ENCODE assay signal across 9 cellular contexts in genomic region chr9:137044502-137045177, GRCh38. TPM values are rescaled to one million over a fixed set of nuclear protein-coding genes. Genes with fewer than 3 reads are reported as not detected.
DNase-seq lines count a peak whose midpoint lies in the region; ATAC-seq, FAIRE-seq and TF ChIP-seq lines count a peak whose summit lies in the region.
"Had no signal": no experiment of that assay in that cellular context is flagged by ENCODE, and none has a peak within 500 bp of the region (broad histone marks: within the 10 kb centered on the region; RNA-seq: fewer than 3 reads in every experiment).

No MANE protein-coding gene starts in this region.

- FAIRE-seq in RCC 7860 (lab: Jason Lieb, UNC): no peak

- ATAC-seq in HG03039 (IDR thresholded peaks at IDR 0.05; ENCODE audit: unreplicated experiment) (no peak), HG03457 (IDR thresholded peaks at IDR 0.05; ENCODE audit: unreplicated experiment) (no peak)

- DNase-seq in NCI-H1417 (lab: John Stamatoyannopoulos, UW) (peak in 2 of 3 experiments; percentile 68 to 79), NCI-H1417 treated with DMSO at 0.1 percent for 48 hours (lab: John Stamatoyannopoulos, UW) (no peak), RCC 7860 (ENCODE audit: low spot score) (peak; percentile 49), fibroblast of villous mesenchyme (ENCODE audit: low read depth) (no peak), retinal pigment epithelial cell (ENCODE audit: low read depth) (no peak), KG1 (lab: John Stamatoyannopoulos, UW) (no peak)

- H3K4me3 ChIP-seq in fibroblast of villous mesenchyme (ENCODE audit: low read depth, low read length): peak overlapping the region; percentile 54
- H3K4me3 ChIP-seq in retinal pigment epithelial cell (ENCODE audit: low read length): peak overlapping the region; percentile 47

- TF ChIP-seq CTCF in fibroblast of villous mesenchyme (IDR thresholded peaks at IDR 0.05; ENCODE audit: insufficient read depth, low read depth, low read length) (no peak), retinal pigment epithelial cell (conservative IDR thresholded peaks at IDR 0.05; ENCODE audit: low read depth, low read length) (no peak)

RNA-seq across cellular contexts. Expression of gene NPDC1, which starts 1.3 kb away (rescaled TPM):
- 6.4 and 13.0 TPM in 2 replicates for total RNA-seq in fibroblast of villous mesenchyme

RNA-seq across cellular contexts. Expression of gene ENTPD2, which starts 9.2 kb away (rescaled TPM):
- total RNA-seq in fibroblast of villous mesenchyme: not detected in 2 replicates
- total RNA-seq: SK-MEL-5 had no signal

RNA-seq across cellular contexts. Expression of gene FUT7, which starts 12.8 kb away (rescaled TPM):
- total RNA-seq in fibroblast of villous mesenchyme: not detected in 2 replicates
- total RNA-seq: SK-MEL-5 had no signal

RNA-seq across cellular contexts. Expression of gene ABCA2, which starts 16.6 kb away (rescaled TPM):
- 14.7 and 15.5 TPM in 2 replicates for total RNA-seq in fibroblast of villous mesenchyme

RNA-seq across cellular contexts. Expression of gene SAPCD2, which starts 25.7 kb away (rescaled TPM):
- total RNA-seq in fibroblast of villous mesenchyme: 5.2 TPM in 2 replicates

Comparison
In these comparisons a context has a peak if more than half of its experiments do, and no peak if none do; other contexts are left out.
1. DNase-seq: peak in NCI-H1417 (2 of 3) and RCC 7860 (single experiment); none in NCI-H1417 treated with DMSO at 0.1 percent for 48 hours (single experiment), fibroblast of villous mesenchyme (single experiment), retinal pigment epithelial cell (single experiment) and KG1 (single experiment).